ENCODE assay signal across 8 cellular contexts in genomic region chr15:34109775-34110663, GRCh38. TPM values are rescaled to one million over a fixed set of nuclear protein-coding genes. Genes with fewer than 3 reads are reported as not detected.
DNase-seq lines count a peak whose midpoint lies in the region; ATAC-seq and TF ChIP-seq lines count a peak whose summit lies in the region.

No MANE protein-coding gene starts in this region.

- no peak for TF ChIP-seq POLR2A in uterus (IDR thresholded peaks at IDR 0.05)

- H3K4me3 ChIP-seq in OCI-LY1 (ENCODE audit: low read depth, low read length, poor library complexity, severe bottlenecking) (no peak overlapping the region), epithelial cell of esophagus (ENCODE audit: low read length) (no peak overlapping the region), uterus (no peak overlapping the region)

- H3F3A ChIP-seq in OCI-LY1 (ENCODE audit: insufficient read depth, low read length): no peaks in the 10 kb centered on the region

- peak; percentile 35 for DNase-seq in AG20443 (ENCODE audit: low spot score)
- DNase-seq in epithelial cell of esophagus (ENCODE audit: low read depth): peak; percentile 56
- DNase-seq in pons (ENCODE audit: low spot score): peak; percentile 45
- DNase-seq in uterus: no peak

- H3K4me1 ChIP-seq in OCI-LY1 (ENCODE audit: insufficient read depth, low read length, severe bottlenecking) (no peaks in the 10 kb centered on the region), uterus (no peaks in the 10 kb centered on the region)

- no peaks in the 10 kb centered on the region for H3K9me2 ChIP-seq in OCI-LY1 (ENCODE audit: low read depth, low read length)

- H3K27ac ChIP-seq in OCI-LY1 (ENCODE audit: low read depth, low read length, poor library complexity, severe bottlenecking) (no peak overlapping the region), uterus (no peak overlapping the region)

- H3K27me3 ChIP-seq in OCI-LY1 (ENCODE audit: insufficient read depth, low read length) (no peaks in the 10 kb centered on the region; the same call in 1 of the 2 replicates), uterus (no peaks in the 10 kb centered on the region)

- H3K9me3 ChIP-seq in OCI-LY1 (ENCODE audit: low read length) (no peaks in the 10 kb centered on the region), uterus (no peaks in the 10 kb centered on the region)

- H3K36me3 ChIP-seq in OCI-LY1 (ENCODE audit: insufficient read depth, low read length): no peaks in the 10 kb centered on the region
- H3K36me3 ChIP-seq in uterus: no peaks in the 10 kb centered on the region

- ATAC-seq in HG02852 (IDR thresholded peaks at IDR 0.05; ENCODE audit: unreplicated experiment) (no peak), GM19351 (IDR thresholded peaks at IDR 0.05; ENCODE audit: unreplicated experiment) (no peak)

- no peaks in the 10 kb centered on the region for H3K79me2 ChIP-seq in OCI-LY1 (ENCODE audit: insufficient read depth, low read length)

- no peaks in the 10 kb centered on the region for H4K20me1 ChIP-seq in OCI-LY1 (ENCODE audit: insufficient read depth, low read length)

- intact Hi-C loops in uterus (cut with DNase I; ENCODE audit: low total_unique reads): loop anchor here (10.0 kb wide), 1 partner anchor 105 kb away; the partner anchor contains the start of gene KATNBL1

- peak; percentile 67 for TF ChIP-seq CTCF in GM12873 (IDR thresholded peaks at IDR 0.05; ENCODE audit: insufficient read depth, low read depth, low read length, missing control alignments)
- TF ChIP-seq CTCF in OCI-LY1 (IDR thresholded peaks at IDR 0.05; ENCODE audit: low read length): peak; percentile 75
- peak; percentile 76 for TF ChIP-seq CTCF in epithelial cell of esophagus (IDR thresholded peaks at IDR 0.05; ENCODE audit: insufficient read depth, low read depth, low read length, missing control alignments)
- TF ChIP-seq CTCF in uterus (IDR thresholded peaks at IDR 0.05): peak in 2 of 4 experiments; percentile 7

- H3K4me2 ChIP-seq in OCI-LY1 (ENCODE audit: low read length): no peak overlapping the region

- H3K9ac ChIP-seq in OCI-LY1 (ENCODE audit: low read length): no peak overlapping the region

- H2AFZ ChIP-seq in OCI-LY1 (ENCODE audit: low read length): no peak overlapping the region

RNA-seq across cellular contexts. Expression of gene PGBD4, which starts 8.1 kb away (rescaled TPM):
- 1 to 10 TPM; 1.4 to 4.1 (median 1.6) TPM for total RNA-seq in uterus

RNA-seq across cellular contexts. Expression of gene EMC7, which starts 8.4 kb away (rescaled TPM):
- total RNA-seq in uterus: 10 to 100 TPM; 12.4 to 45.8 (median 27.2) TPM

Comparison
In these comparisons a context has a peak if more than half of its experiments do, and no peak if none do; other contexts are left out.
1. DNase-seq: peak in AG20443 (single experiment), epithelial cell of esophagus (single experiment) and pons (single experiment); none in uterus (0 of 2).